In the genomic region with DNA sequence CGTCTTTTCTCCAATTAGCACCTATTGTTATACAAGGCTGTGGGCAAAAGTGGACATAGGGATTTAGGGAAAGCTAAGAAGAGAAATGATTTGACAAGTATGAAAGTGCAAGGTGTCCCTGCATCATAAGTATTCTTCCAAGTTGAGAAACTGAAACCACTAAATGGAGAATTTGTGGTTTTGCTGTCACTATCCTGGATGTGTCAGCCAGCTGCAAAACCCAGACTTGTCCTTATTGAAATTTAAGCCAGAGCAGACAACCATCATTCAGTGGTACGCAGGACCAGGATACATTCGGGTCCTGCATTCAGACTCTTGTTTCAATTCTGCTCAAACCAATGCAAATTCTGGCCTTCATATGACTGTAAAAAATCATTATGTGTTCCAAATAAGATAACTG, we compare ENCODE assay signal across 15 cellular contexts.
DNase-seq lines count a peak whose midpoint lies in the region; ATAC-seq and TF ChIP-seq lines count a peak whose summit lies in the region.
"Had no signal": no experiment of that assay in that cellular context is flagged by ENCODE, and none has a peak within 500 bp of the region (broad histone marks: within the 10 kb centered on the region; RNA-seq: fewer than 3 reads in every experiment).

No MANE protein-coding gene starts in this region.

- in situ Hi-C loops in brain microvascular endothelial cell (cut with HindIII; ENCODE audit: low pct_ligation_motif_present, low sequenced_read_pairs), result no loop called here

- WGBS in testis, 2 donors, result 73 to 91% methylated on average over 3 of the region's 3 CpGs
- 74 to 92% methylated on average over 3 of the region's 3 CpGs for WGBS in sigmoid colon, 2 donors
- WGBS in endodermal cell (ENCODE audit: insufficient coverage in 1 of 2, insufficient read length in 1 of 2), 2 experiments, result 95 to 100% methylated on average over 1 to 3 of the region's 3 CpGs

- H3K9me3 ChIP-seq in OCI-LY3 (ENCODE audit: insufficient read depth, low read length) (no peaks in the 10 kb centered on the region), testis (no peaks in the 10 kb centered on the region), left lung (no peaks in the 10 kb centered on the region), sigmoid colon (no peaks in the 10 kb centered on the region), endodermal cell (ENCODE audit: control insufficient read depth, low read length) (peaks cover 10% of the 10 kb centered on the region)
- H3K9me3 ChIP-seq: upper lobe of left lung had no signal

- TF ChIP-seq CTCF in natural killer cell (IDR thresholded peaks at IDR 0.05), result no peak
- no peak for TF ChIP-seq CTCF in OCI-LY3 (IDR thresholded peaks at IDR 0.05; ENCODE audit: low read depth, low read length)
- TF ChIP-seq CTCF in brain microvascular endothelial cell (IDR thresholded peaks at IDR 0.05; ENCODE audit: low read depth, low read length, missing control alignments), result no peak
- TF ChIP-seq CTCF in testis (IDR thresholded peaks at IDR 0.05), result no peak
- TF ChIP-seq CTCF in left lung (IDR thresholded peaks at IDR 0.05), result no peak
- no peak for TF ChIP-seq CTCF in sigmoid colon (IDR thresholded peaks at IDR 0.05)
- no peak for TF ChIP-seq CTCF in endodermal cell (conservative IDR thresholded peaks at IDR 0.05)

- intact Hi-C loops in natural killer cell (cut with micrococcal nuclease) (no loop called here), testis (cut with DNase I; ENCODE audit: low total_unique reads) (no loop called here), left lung (cut with DNase I) (no loop called here), sigmoid colon (cut with DNase I) (no loop called here)

- peak overlapping the region; percentile 48 for H3K4me2 ChIP-seq in OCI-LY3 (ENCODE audit: low read length)

- H3K9me3 Mint-ChIP-seq in natural killer cell treated with Interleukin-12 subunit alpha and Interleukin-12 subunit beta and Interleukin-15 and Interleukin-18, amount 100 ng/mL, for 72 hours, result no peaks in the 10 kb centered on the region
- peaks cover 0 to 4% of the 10 kb centered on the region in 2 donors for H3K9me3 Mint-ChIP-seq in natural killer cell
- peaks cover 11% of the 10 kb centered on the region for H3K9me3 Mint-ChIP-seq in endodermal cell

- no peak for DNase-seq in natural killer cell treated with Interleukin-12 subunit alpha and Interleukin-12 subunit beta and Interleukin-15 and Interleukin-18, amount 100 ng/mL, for 72 hours (ENCODE audit: low spot score)
- DNase-seq in natural killer cell (no peak), brain microvascular endothelial cell (peak; percentile 29), testis (no peak), left lung (no peak), sigmoid colon (no peak), endodermal cell (no peak)
- DNase-seq: activated CD8-positive, alpha-beta memory T cell treated with anti-CD3 and anti-CD28 coated beads, Interleukin-2, amount 50 U/mL, for 48 hours; dorsolateral prefrontal cortex; NCI-H1694 treated with DMSO at 0.1 percent for 48 hours; NCI-H69; Right ventricle myocardium superior; upper lobe of left lung had no signal

- H3K79me2 ChIP-seq in OCI-LY3 (ENCODE audit: low read length), result no peaks in the 10 kb centered on the region
- H3K79me2 ChIP-seq: parathyroid adenoma had no signal

- H3K4me3 Mint-ChIP-seq in natural killer cell treated with Interleukin-12 subunit alpha and Interleukin-12 subunit beta and Interleukin-15 and Interleukin-18, amount 100 ng/mL, for 72 hours, result no peak overlapping the region
- no peak overlapping the region for H3K4me3 Mint-ChIP-seq in natural killer cell
- no peak overlapping the region for H3K4me3 Mint-ChIP-seq in endodermal cell

- H3K36me3 ChIP-seq in OCI-LY3 (replicated peaks; ENCODE audit: low read depth, low read length) (no peaks in the 10 kb centered on the region), brain microvascular endothelial cell (replicated peaks) (no peaks in the 10 kb centered on the region), testis (ENCODE audit: low read depth, missing control alignments) (no peaks in the 10 kb centered on the region), left lung (no peaks in the 10 kb centered on the region), sigmoid colon (no peaks in the 10 kb centered on the region), endodermal cell (ENCODE audit: control insufficient read depth, insufficient read depth, low read length) (no peaks in the 10 kb centered on the region)
- H3K36me3 ChIP-seq: upper lobe of left lung had no signal

- H3K36me3 Mint-ChIP-seq in natural killer cell treated with Interleukin-12 subunit alpha and Interleukin-12 subunit beta and Interleukin-15 and Interleukin-18, amount 100 ng/mL, for 72 hours, result peaks cover 11% of the 10 kb centered on the region
- H3K36me3 Mint-ChIP-seq in natural killer cell, result no peaks in the 10 kb centered on the region
- H3K36me3 Mint-ChIP-seq in endodermal cell (ENCODE audit: low read depth), result peaks cover 4% of the 10 kb centered on the region

- H2AFZ ChIP-seq in OCI-LY3 (ENCODE audit: low read depth, low read length), result no peak overlapping the region
- H2AFZ ChIP-seq: parathyroid adenoma had no signal

- no peak for TF ChIP-seq POLR2A in testis (IDR thresholded peaks at IDR 0.05)
- TF ChIP-seq POLR2A in sigmoid colon (IDR thresholded peaks at IDR 0.05), result no peak

- TF ChIP-seq EP300 in sigmoid colon (IDR thresholded peaks at IDR 0.05), result no peak

- H3K27ac ChIP-seq in OCI-LY3 (ENCODE audit: low read length) (no peak overlapping the region), brain microvascular endothelial cell (no peak overlapping the region), testis (no peak overlapping the region), left lung (no peak overlapping the region), sigmoid colon (no peak overlapping the region), endodermal cell (ENCODE audit: low read depth, low read length) (no peak overlapping the region)
- H3K27ac ChIP-seq: dorsolateral prefrontal cortex, parathyroid adenoma, upper lobe of left lung had no signal

- H3K4me3 ChIP-seq in OCI-LY3 (ENCODE audit: low read length) (peak overlapping the region; percentile 4; the same call in 1 of the 2 replicates), brain microvascular endothelial cell (ENCODE audit: low read depth, low read length) (no peak overlapping the region), testis (no peak overlapping the region), left lung (no peak overlapping the region), sigmoid colon (no peak overlapping the region), endodermal cell (ENCODE audit: low read length) (no peak overlapping the region)
- H3K4me3 ChIP-seq: dorsolateral prefrontal cortex, upper lobe of left lung had no signal

- peak; percentile 53 to 63 for ATAC-seq in natural killer cell treated with Interleukin-12 subunit alpha and Interleukin-12 subunit beta and Interleukin-15 and Interleukin-18, amount 100 ng/mL, for 72 hours
- no peak for ATAC-seq in natural killer cell
- no peak for ATAC-seq in left lung

- H3K9ac ChIP-seq in OCI-LY3 (ENCODE audit: low read length) (no peak overlapping the region), endodermal cell (ENCODE audit: extremely low read depth, low read length, poor library complexity, severe bottlenecking) (no peak overlapping the region)
- H3K9ac ChIP-seq: parathyroid adenoma had no signal

- H3K27me3 ChIP-seq in OCI-LY3 (ENCODE audit: low read depth, low read length) (no peaks in the 10 kb centered on the region), brain microvascular endothelial cell (replicated peaks) (no peaks in the 10 kb centered on the region), testis (no peaks in the 10 kb centered on the region), left lung (no peaks in the 10 kb centered on the region), sigmoid colon (no peaks in the 10 kb centered on the region), endodermal cell (ENCODE audit: control insufficient read depth, insufficient read depth, low read length, poor library complexity, severe bottlenecking) (no peaks in the 10 kb centered on the region)
- H3K27me3 ChIP-seq: dorsolateral prefrontal cortex, upper lobe of left lung had no signal

- H3K4me1 ChIP-seq in OCI-LY3 (ENCODE audit: low read length), result peaks cover 12% of the 10 kb centered on the region
- no peaks in the 10 kb centered on the region for H3K4me1 ChIP-seq in testis
- H3K4me1 ChIP-seq in left lung, result peaks cover 0 to 23% of the 10 kb centered on the region in 2 donors
- H3K4me1 ChIP-seq in sigmoid colon, result no peaks in the 10 kb centered on the region
- no peaks in the 10 kb centered on the region for H3K4me1 ChIP-seq in endodermal cell (ENCODE audit: control insufficient read depth, insufficient read depth, low read length)
- H3K4me1 ChIP-seq: parathyroid adenoma, upper lobe of left lung had no signal

- peaks cover 5 to 18% of the 10 kb centered on the region in 2 donors for H3K27me3 Mint-ChIP-seq in natural killer cell treated with Interleukin-12 subunit alpha and Interleukin-12 subunit beta and Interleukin-15 and Interleukin-18, amount 100 ng/mL, for 72 hours
- H3K27me3 Mint-ChIP-seq in natural killer cell (ENCODE audit: low read depth in 2 of 2) (peaks cover 0 to 11% of the 10 kb centered on the region in 2 donors), endodermal cell (ENCODE audit: insufficient read depth) (peaks cover 2% of the 10 kb centered on the region)

- H3K4me1 Mint-ChIP-seq in natural killer cell treated with Interleukin-12 subunit alpha and Interleukin-12 subunit beta and Interleukin-15 and Interleukin-18, amount 100 ng/mL, for 72 hours (ENCODE audit: low read depth in 2 of 2), result peaks cover 0 to 20% of the 10 kb centered on the region in 2 donors
- H3K4me1 Mint-ChIP-seq in natural killer cell (peaks cover 0 to 4% of the 10 kb centered on the region in 2 donors), endodermal cell (peaks cover 8% of the 10 kb centered on the region)

- no peak overlapping the region for H3K27ac Mint-ChIP-seq in natural killer cell treated with Interleukin-12 subunit alpha and Interleukin-12 subunit beta and Interleukin-15 and Interleukin-18, amount 100 ng/mL, for 72 hours
- H3K27ac Mint-ChIP-seq in natural killer cell, result no peak overlapping the region
- H3K27ac Mint-ChIP-seq in endodermal cell, result no peak overlapping the region

- H4K20me1 ChIP-seq in OCI-LY3 (ENCODE audit: insufficient read depth, low read length), result no peaks in the 10 kb centered on the region

Comparison
In these comparisons a context has a peak if more than half of its experiments do, and no peak if none do; other contexts are left out.
1. ATAC-seq: peak in natural killer cell treated with Interleukin-12 subunit alpha and Interleukin-12 subunit beta and Interleukin-15 and Interleukin-18, amount 100 ng/mL, for 72 hours (2 of 2); none in natural killer cell (0 of 3) and left lung (single experiment).